ENCODE assay signal across 16 cellular contexts in the genomic region with DNA sequence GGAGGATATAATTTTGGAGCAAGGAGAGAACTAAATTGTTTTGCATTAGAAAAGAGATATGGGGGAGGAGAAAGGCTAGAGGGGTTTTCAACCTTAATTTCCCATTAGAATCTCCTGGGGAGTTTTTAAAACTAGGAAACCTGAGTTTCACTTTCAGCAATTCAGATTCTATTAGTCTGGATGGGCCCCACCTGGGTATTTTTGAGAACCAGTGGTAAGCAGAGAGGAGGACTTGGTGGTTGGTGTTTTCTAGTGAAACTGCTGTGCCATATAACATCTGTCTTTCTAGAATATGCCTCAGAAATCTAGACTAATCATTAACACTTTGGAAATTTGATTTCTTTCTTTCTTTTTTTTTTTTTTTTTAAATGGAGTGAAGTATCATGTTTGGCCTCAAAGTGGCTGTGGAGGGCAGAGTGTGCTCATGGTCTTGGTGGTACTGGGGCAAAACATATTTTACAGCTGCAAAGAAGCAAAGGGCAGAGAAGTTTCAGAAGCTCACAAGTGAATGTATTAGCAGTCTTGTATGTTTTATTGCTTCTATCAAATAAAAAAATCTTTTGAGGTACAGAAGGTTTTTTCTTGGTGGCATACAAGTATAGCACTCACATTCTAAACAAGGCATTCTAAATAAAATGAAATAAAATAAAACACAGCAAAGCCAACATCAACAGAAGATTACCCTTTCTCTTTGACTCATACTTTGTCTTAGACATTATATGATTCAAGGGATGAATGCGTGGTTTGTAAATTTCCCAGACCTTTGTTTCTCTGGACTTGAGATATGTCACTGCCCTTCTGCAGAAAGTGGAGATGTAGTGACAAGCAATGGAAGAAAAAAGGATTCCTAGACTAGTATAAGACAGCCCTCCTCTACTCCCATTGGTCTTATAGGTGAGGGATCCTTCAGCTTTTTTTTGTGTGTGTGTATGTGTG. TPM values are rescaled to one million over a fixed set of nuclear protein-coding genes. Genes with fewer than 3 reads are reported as not detected.
DNase-seq lines count a peak whose midpoint lies in the region; ATAC-seq and TF ChIP-seq lines count a peak whose summit lies in the region.
"Had no signal": no experiment of that assay in that cellular context is flagged by ENCODE, and none has a peak within 500 bp of the region (broad histone marks: within the 10 kb centered on the region; RNA-seq: fewer than 3 reads in every experiment).

No MANE protein-coding gene starts in this region.

- H3K27ac ChIP-seq in esophagus squamous epithelium = peak overlapping the region; percentile 30 to 84 (median 72)
- H3K27ac ChIP-seq: left ventricle myocardium inferior had no signal

- no peaks in the 10 kb centered on the region for H3K36me3 Mint-ChIP-seq in activated CD4-positive, alpha-beta memory T cell treated with anti-CD3 and anti-CD28 coated beads for 36 hours
- H3K36me3 Mint-ChIP-seq: brain had no signal

- H3K9me3 Mint-ChIP-seq in activated CD4-positive, alpha-beta memory T cell treated with anti-CD3 and anti-CD28 coated beads for 36 hours = no peaks in the 10 kb centered on the region

- ATAC-seq in GM18498 (IDR thresholded peaks at IDR 0.05; ENCODE audit: unreplicated experiment) (peak; percentile 60), GM21723 (IDR thresholded peaks at IDR 0.05; ENCODE audit: unreplicated experiment) (peak; percentile 48), HG03432 (IDR thresholded peaks at IDR 0.05; ENCODE audit: unreplicated experiment) (peak; percentile 76)
- ATAC-seq: K562 had no signal

- H3K4me1 Mint-ChIP-seq in activated CD4-positive, alpha-beta memory T cell treated with anti-CD3 and anti-CD28 coated beads for 36 hours (ENCODE audit: low read depth) = no peaks in the 10 kb centered on the region

- H3K27me3 ChIP-seq in esophagus squamous epithelium = no peaks in the 10 kb centered on the region
- H3K27me3 ChIP-seq: upper lobe of left lung had no signal

- peaks cover 5% of the 10 kb centered on the region for H3K27me3 Mint-ChIP-seq in activated CD4-positive, alpha-beta memory T cell treated with anti-CD3 and anti-CD28 coated beads for 36 hours
- H3K27me3 Mint-ChIP-seq: brain had no signal

- CTCF ChIA-PET in activated CD4-positive, alpha-beta memory T cell treated with anti-CD3 and anti-CD28 coated beads for 36 hours (lab: Charles Lee) = no interaction called here

- no peak overlapping the region for H3K4me3 ChIP-seq in esophagus squamous epithelium
- H3K4me3 ChIP-seq: K562, left ventricle myocardium inferior, upper lobe of left lung had no signal

- DNase-seq in esophagus squamous epithelium (lab: John Stamatoyannopoulos, UW) (no peak), mucosa of gallbladder (ENCODE audit: low spot score) (no peak), NCI-H2081 treated with DMSO at 0.1 percent for 48 hours (lab: John Stamatoyannopoulos, UW) (no peak), T1000 (lab: John Stamatoyannopoulos, UW) (no peak)
- DNase-seq in activated CD4-positive, alpha-beta memory T cell treated with anti-CD3 and anti-CD28 coated beads for 36 hours = no peak
- DNase-seq: Caco-2; effector memory CD4-positive, alpha-beta T cell; left ventricle myocardium inferior; NCI-H2081; SW 1271; upper lobe of left lung had no signal

- no peak overlapping the region for H3K27ac Mint-ChIP-seq in activated CD4-positive, alpha-beta memory T cell treated with anti-CD3 and anti-CD28 coated beads for 36 hours
- H3K27ac Mint-ChIP-seq: brain had no signal

- no peak overlapping the region for H3K4me3 Mint-ChIP-seq in activated CD4-positive, alpha-beta memory T cell treated with anti-CD3 and anti-CD28 coated beads for 36 hours
- H3K4me3 Mint-ChIP-seq: brain had no signal

- peaks cover 0 to 48% (median 5%) of the 10 kb centered on the region in 3 donors for H3K4me1 ChIP-seq in esophagus squamous epithelium
- H3K4me1 ChIP-seq: Caco-2, left ventricle myocardium inferior had no signal

- POLR2A ChIA-PET in activated CD4-positive, alpha-beta memory T cell treated with anti-CD3 and anti-CD28 coated beads for 36 hours (lab: Charles Lee) = no interaction called here

- TF ChIP-seq CTCF in esophagus squamous epithelium (IDR thresholded peaks at IDR 0.05) = no peak

- no peaks in the 10 kb centered on the region for H3K36me3 ChIP-seq in esophagus squamous epithelium
- H3K36me3 ChIP-seq: left ventricle myocardium inferior, upper lobe of left lung had no signal

- no peak for TF ChIP-seq POLR2A in esophagus squamous epithelium (IDR thresholded peaks at IDR 0.05)

- H3K9me3 ChIP-seq in esophagus squamous epithelium = no peaks in the 10 kb centered on the region
- H3K9me3 ChIP-seq: Caco-2, left ventricle myocardium inferior, upper lobe of left lung had no signal

- intact Hi-C loops in esophagus squamous epithelium (cut with DNase I) = no loop called here
- intact Hi-C loops in activated CD4-positive, alpha-beta memory T cell treated with anti-CD3 and anti-CD28 coated beads for 36 hours (cut with micrococcal nuclease) = no loop called here

- 67 to 72% methylated on average over 1 of the region's 1 CpG for WGBS in esophagus squamous epithelium, 2 donors

RNA-seq across cellular contexts. Expression of a gene that starts 22.7 kb away (rescaled TPM):
- 1 to 10 TPM in 1 of 4 donors, under 1 TPM in 1, not detected in 2; 0.95 to 1.6 TPM for total RNA-seq in esophagus squamous epithelium
- not detected for total RNA-seq in activated CD4-positive, alpha-beta memory T cell treated with anti-CD3 and anti-CD28 coated beads for 36 hours
- total RNA-seq in mucosa of gallbladder = 0.46 TPM
- total RNA-seq: Caco-2, K562, left ventricle myocardium inferior had no signal
